ENCODE assay signal across 20 cellular contexts in the genomic region with DNA sequence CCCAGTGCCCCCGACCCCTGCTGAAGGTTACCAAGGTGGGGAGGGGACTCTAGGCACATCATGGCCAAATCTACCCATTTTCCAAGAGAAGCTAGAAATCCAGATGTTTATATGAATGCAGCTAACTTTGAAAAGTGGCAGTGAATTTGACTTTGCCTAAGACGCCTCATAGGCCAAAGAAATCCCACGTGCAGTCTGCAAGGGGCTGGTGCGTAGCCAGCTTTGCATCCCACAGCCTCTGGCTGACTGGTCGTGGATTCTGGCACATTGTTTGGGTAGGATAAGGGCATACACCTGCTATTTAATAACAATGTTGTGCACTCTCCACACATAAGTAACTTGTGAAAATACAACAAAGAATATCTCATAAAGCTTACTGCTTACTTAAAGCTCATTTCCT. TPM values are rescaled to one million over a fixed set of nuclear protein-coding genes. Genes with fewer than 3 reads are reported as not detected.
"Had no signal": no experiment of that assay in that cellular context is flagged by ENCODE, and none has a peak within 500 bp of the region (broad histone marks: within the 10 kb centered on the region; RNA-seq: fewer than 3 reads in every experiment).

No MANE protein-coding gene starts in this region.

- H3K27ac Mint-ChIP-seq: activated B cell treated with CpG ODN at 0.5 μM for 24 hours; activated CD4-positive, alpha-beta T cell treated with anti-CD3 and anti-CD28 coated beads for 36 hours; activated naive CD4-positive, alpha-beta T cell treated with anti-CD3 and anti-CD28 coated beads, Interleukin-2, amount 50 U/mL, for 24 hours; activated naive CD8-positive, alpha-beta T cell treated with anti-CD3 and anti-CD28 coated beads, Interleukin-2, amount 50 U/mL, for 24 hours; T-helper 2 cell treated with Interferon-gamma antibody and Interleukin-4, amounts not matched to agents 5 μg/mL and 100 μg/mL, for 36 hours had no signal

- DNase-seq: activated B cell treated with CpG ODN at 0.5 μM for 24 hours; activated CD4-positive, alpha-beta T cell treated with anti-CD3 and anti-CD28 coated beads for 36 hours; activated CD4-positive, alpha-beta T cell treated with anti-CD3 and anti-CD28 coated beads, Interleukin-2, amount 50 U/mL, for 4 hours; activated gamma-delta T cell; activated naive CD8-positive, alpha-beta T cell treated with anti-CD3 and anti-CD28 coated beads, Interleukin-2, amount 50 U/mL, for 24 hours; cerebellar nuclear complex; colonic mucosa; effector CD8-positive, alpha-beta T cell; left ventricle myocardium inferior; pancreas; psoas muscle; stimulated activated CD4-positive, alpha-beta T cell treated with anti-CD3 and anti-CD28 coated beads, Interleukin-15, amount 100 ng/mL, for 24 hours; stimulated activated CD4-positive, alpha-beta T cell treated with anti-CD3 and anti-CD28 coated beads, Interleukin-2, amount 100 ng/mL, for 24 hours; stimulated activated naive CD4-positive, alpha-beta T cell; T-helper 1 cell; tibial artery had no signal

- H3K36me3 Mint-ChIP-seq: activated naive CD4-positive, alpha-beta T cell treated with anti-CD3 and anti-CD28 coated beads, Interleukin-2, amount 50 U/mL, for 24 hours had no signal

- H3K27me3 Mint-ChIP-seq: activated CD4-positive, alpha-beta T cell treated with anti-CD3 and anti-CD28 coated beads for 36 hours had no signal

- H3K9me3 Mint-ChIP-seq: activated B cell treated with CpG ODN at 0.5 μM for 24 hours; activated naive CD4-positive, alpha-beta T cell treated with anti-CD3 and anti-CD28 coated beads, Interleukin-2, amount 50 U/mL, for 24 hours; activated naive CD8-positive, alpha-beta T cell treated with anti-CD3 and anti-CD28 coated beads, Interleukin-2, amount 50 U/mL, for 24 hours; T-helper 2 cell treated with Interferon-gamma antibody and Interleukin-4, amounts not matched to agents 5 μg/mL and 100 μg/mL, for 36 hours had no signal

- ATAC-seq: activated CD4-positive, alpha-beta T cell treated with anti-CD3 and anti-CD28 coated beads for 36 hours; activated naive CD8-positive, alpha-beta T cell treated with anti-CD3 and anti-CD28 coated beads, Interleukin-2, amount 50 U/mL, for 24 hours; pancreas; psoas muscle had no signal

- H3K4me3 Mint-ChIP-seq: activated B cell treated with CpG ODN at 0.5 μM for 24 hours; activated CD4-positive, alpha-beta T cell treated with anti-CD3 and anti-CD28 coated beads for 36 hours; activated naive CD4-positive, alpha-beta T cell treated with anti-CD3 and anti-CD28 coated beads, Interleukin-2, amount 50 U/mL, for 24 hours; activated naive CD8-positive, alpha-beta T cell treated with anti-CD3 and anti-CD28 coated beads, Interleukin-2, amount 50 U/mL, for 24 hours; T-helper 2 cell treated with Interferon-gamma antibody and Interleukin-4, amounts not matched to agents 5 μg/mL and 100 μg/mL, for 36 hours had no signal

RNA-seq across cellular contexts. Expression of a gene that starts 3.5 kb away (rescaled TPM):
- total RNA-seq: epithelial cell of proximal tubule, lung microvascular endothelial cell had no signal
